ENCODE assay signal across 10 cellular contexts in genomic region chr1:230568008-230568407, GRCh38.
DNase-seq lines count a peak whose midpoint lies in the region; ATAC-seq, FAIRE-seq and TF ChIP-seq lines count a peak whose summit lies in the region.
"Had no signal": no experiment of that assay in that cellular context is flagged by ENCODE, and none has a peak within 500 bp of the region (broad histone marks: within the 10 kb centered on the region; RNA-seq: fewer than 3 reads in every experiment).

No MANE protein-coding gene starts in this region.

- DNase-seq in AG04450 (ENCODE audit: low read depth, low spot score): peak; percentile 13
- DNase-seq in SJCRH30: peak; percentile 6 to 19
- DNase-seq in kidney: no peak
- DNase-seq in amniotic stem cell (lab: John Stamatoyannopoulos, UW): no peak
- no peak for DNase-seq in CD1c-positive myeloid dendritic cell (ENCODE audit: extremely low spot score)
- DNase-seq: NCI-H1417 treated with DMSO at 0.1 percent for 48 hours had no signal

- POLR2A ChIA-PET in AG04450 (lab: Yijun Ruan, JAX): no interaction called here

- H3K27ac ChIP-seq in AG04450 (ENCODE audit: low read depth, low read length): no peak overlapping the region
- no peak overlapping the region for H3K27ac ChIP-seq in SJCRH30
- H3K27ac ChIP-seq in kidney (ENCODE audit: low read depth in 2 of 2, low read length in 2 of 2): no peak overlapping the region
- H3K27ac ChIP-seq: adrenal gland had no signal

- H3K36me3 ChIP-seq in SJCRH30 (no peaks in the 10 kb centered on the region), kidney (ENCODE audit: control insufficient read depth in 1 of 2, insufficient read depth in 2 of 2, low read length in 2 of 2) (no peaks in the 10 kb centered on the region)
- H3K36me3 ChIP-seq: adrenal gland had no signal

- CTCF ChIA-PET in AG04450 (lab: Charles Lee): interaction anchor here (0.7 kb wide), 1 partner anchor 1009 kb away, joined by 3 read pairs; no protein-coding TSS in a partner anchor

- intact Hi-C loops in kidney (cut with DNase I): no loop called here

- H3K4me1 ChIP-seq in SJCRH30 (no peaks in the 10 kb centered on the region), kidney (ENCODE audit: control insufficient read depth in 1 of 2, insufficient read depth in 1 of 2, low read depth in 1 of 2, low read length in 2 of 2) (peaks cover 0 to 7% of the 10 kb centered on the region in 2 donors)

- H3K4me3 ChIP-seq in AG04450 (ENCODE audit: low read depth, low read length): no peak overlapping the region
- no peak overlapping the region for H3K4me3 ChIP-seq in SJCRH30
- no peak overlapping the region for H3K4me3 ChIP-seq in kidney (ENCODE audit: low read length in 2 of 2)
- H3K4me3 ChIP-seq: adrenal gland had no signal

- H3K27me3 ChIP-seq in AG04450 (ENCODE audit: control insufficient read depth, insufficient read depth, low read length) (peaks cover 1% of the 10 kb centered on the region), SJCRH30 (no peaks in the 10 kb centered on the region)
- H3K27me3 ChIP-seq: adrenal gland had no signal

- TF ChIP-seq CTCF in AG04450 (IDR thresholded peaks at IDR 0.05; ENCODE audit: low read depth, low read length): peak; percentile 28
- peak; percentile 6 for TF ChIP-seq CTCF in kidney (IDR thresholded peaks at IDR 0.05; ENCODE audit: borderline replicate concordance, extremely low read depth, insufficient read depth)

- peak; percentile 67 for ATAC-seq in GM19025 (IDR thresholded peaks at IDR 0.05; ENCODE audit: low read depth, unreplicated experiment)
- ATAC-seq in GM21390 (IDR thresholded peaks at IDR 0.05; ENCODE audit: unreplicated experiment): no peak
- no peak for ATAC-seq in GM18870 (IDR thresholded peaks at IDR 0.05; ENCODE audit: unreplicated experiment)

- H3K9ac ChIP-seq in kidney (ENCODE audit: low read length in 2 of 2): no peak overlapping the region

- no peaks in the 10 kb centered on the region; the same call in 1 of the 2 replicates for H3K9me3 ChIP-seq in AG04450 (ENCODE audit: control insufficient read depth, insufficient read depth, low read length)
- H3K9me3 ChIP-seq in SJCRH30 (replicated peaks): no peaks in the 10 kb centered on the region
- no peaks in the 10 kb centered on the region for H3K9me3 ChIP-seq in kidney (ENCODE audit: control insufficient read depth in 1 of 2, low read length in 2 of 2)
- H3K9me3 ChIP-seq: adrenal gland had no signal

- FAIRE-seq in kidney (lab: Jason Lieb, UNC): no peak

Comparison
In these comparisons a context has a peak if more than half of its experiments do, and no peak if none do; other contexts are left out.
1. DNase-seq: peak in AG04450 (single experiment) and SJCRH30 (2 of 2); none in kidney (single experiment), amniotic stem cell (single experiment) and CD1c-positive myeloid dendritic cell (single experiment).